In genomic region chr16:28064706-28065249, GRCh38 we compare ENCODE assay signal across 31 cellular contexts. TPM values are rescaled to one million over a fixed set of nuclear protein-coding genes. Genes with fewer than 3 reads are reported as not detected.
DNase-seq lines count a peak whose midpoint lies in the region; ATAC-seq and TF ChIP-seq lines count a peak whose summit lies in the region.
"Had no signal": no experiment of that assay in that cellular context is flagged by ENCODE, and none has a peak within 500 bp of the region (broad histone marks: within the 10 kb centered on the region; RNA-seq: fewer than 3 reads in every experiment).

No MANE protein-coding gene starts in this region.

- H3K27me3 Mint-ChIP-seq in nephron (ENCODE audit: low read depth): peaks cover 78% of the 10 kb centered on the region
- peaks cover 41% of the 10 kb centered on the region for H3K27me3 Mint-ChIP-seq in CD4-positive, alpha-beta T cell

- no peak for ATAC-seq in CD4-positive, alpha-beta T cell (ENCODE audit: poor library complexity)

- peaks cover 29% of the 10 kb centered on the region for H3K4me1 Mint-ChIP-seq in nephron
- no peaks in the 10 kb centered on the region for H3K4me1 Mint-ChIP-seq in CD4-positive, alpha-beta T cell (ENCODE audit: low read depth)
- H3K4me1 Mint-ChIP-seq: CD14-positive monocyte had no signal

- no peaks in the 10 kb centered on the region for H3K9me3 ChIP-seq in CD4-positive, alpha-beta T cell (ENCODE audit: control insufficient read depth, low read length)
- H3K9me3 ChIP-seq: BE2C, SJSA1 had no signal

- H3K4me3 Mint-ChIP-seq in nephron: peak overlapping the region; percentile 32 to 80 (median 78)
- H3K4me3 Mint-ChIP-seq in CD4-positive, alpha-beta T cell: no peak overlapping the region

- no peak for TF ChIP-seq CTCF in nephron (IDR thresholded peaks at IDR 0.05; ENCODE audit: unreplicated experiment in 3 of 3)
- TF ChIP-seq CTCF in CD4-positive, alpha-beta T cell (IDR thresholded peaks at IDR 0.05): no peak

- no peaks in the 10 kb centered on the region for H3K9me3 Mint-ChIP-seq in nephron
- no peaks in the 10 kb centered on the region for H3K9me3 Mint-ChIP-seq in CD4-positive, alpha-beta T cell
- H3K9me3 Mint-ChIP-seq: H9 had no signal

- peak; percentile 55 for DNase-seq in DMS 273 (lab: John Stamatoyannopoulos, UW; ENCODE audit: unreplicated experiment)
- DNase-seq in DMS 273 treated with DMSO at 0.1 percent for 48 hours (lab: John Stamatoyannopoulos, UW): no peak
- DNase-seq in NCI-H69 (lab: John Stamatoyannopoulos, UW): peak; percentile 11
- peak; percentile 65 for DNase-seq in posterior vena cava (ENCODE audit: low spot score)
- no peak for DNase-seq in LoVo (ENCODE audit: low spot score)
- DNase-seq in CD4-positive, alpha-beta T cell: no peak
- DNase-seq in DMS153 (lab: John Stamatoyannopoulos, UW): no peak
- DNase-seq: BE2C, Calu3, DMS53, GM23248, H9, Karpas-422, MV-4-11, NCI-H1105, NCI-H1436 treated with DMSO at 0.1 percent for 48 hours, NCI-H187 treated with DMSO at 0.1 percent for 48 hours, NCI-H446, NCI-H524 treated with DMSO at 0.1 percent for 48 hours, NCI-H82, Right ventricle myocardium superior, RPMI8226 had no signal

- CTCF ChIA-PET in CD4-positive, alpha-beta T cell (lab: Charles Lee): no interaction called here

- H3K27me3 ChIP-seq in CD4-positive, alpha-beta T cell (ENCODE audit: control insufficient read depth, insufficient read depth, low read length): peaks cover 35% of the 10 kb centered on the region

- intact Hi-C loops in posterior vena cava (cut with DNase I): loop anchor here in 1 of 2 donors (5.0 kb wide), 1 partner anchor 287 kb away; no protein-coding TSS in a partner anchor
- intact Hi-C loops in CD4-positive, alpha-beta T cell (cut with DNase I, micrococcal nuclease): loop anchor here in 1 of 2 experiments (5.0 kb wide), 1 partner anchor 92 kb away; no protein-coding TSS in a partner anchor

- H3K36me3 Mint-ChIP-seq in nephron (ENCODE audit: low read depth): no peaks in the 10 kb centered on the region
- H3K36me3 Mint-ChIP-seq in CD4-positive, alpha-beta T cell (ENCODE audit: low read depth): no peaks in the 10 kb centered on the region
- H3K36me3 Mint-ChIP-seq: CD14-positive monocyte had no signal

- POLR2A ChIA-PET in CD4-positive, alpha-beta T cell (lab: Charles Lee): no interaction called here

- no peak overlapping the region for H3K27ac Mint-ChIP-seq in nephron
- H3K27ac Mint-ChIP-seq in CD4-positive, alpha-beta T cell: no peak overlapping the region
- H3K27ac Mint-ChIP-seq: CD14-positive monocyte, H9 had no signal

- no peak overlapping the region for H3K27ac ChIP-seq in CD4-positive, alpha-beta T cell (ENCODE audit: low read depth, low read length)
- H3K27ac ChIP-seq: 22Rv1, GM23248, SJSA1 had no signal

RNA-seq across cellular contexts. Expression of gene GSG1L, which starts 1.3 kb away (rescaled TPM):
- total RNA-seq in posterior vena cava: not detected
- not detected for total RNA-seq in CD4-positive, alpha-beta T cell
- total RNA-seq: Calu3, Daoy, G401, GM23248, HepG2, HT1080, MCF 10A, Right ventricle myocardium superior, SJSA1 had no signal

Comparison
In these comparisons a context has a peak if more than half of its experiments do, and no peak if none do; other contexts are left out.
1. DNase-seq: peak in DMS 273 (single experiment), NCI-H69 (single experiment) and posterior vena cava (single experiment); none in DMS 273 treated with DMSO at 0.1 percent for 48 hours (single experiment), LoVo (single experiment), CD4-positive, alpha-beta T cell (0 of 10) and DMS153 (single experiment).